ENCODE assay signal across 7 cellular contexts in the genomic region with DNA sequence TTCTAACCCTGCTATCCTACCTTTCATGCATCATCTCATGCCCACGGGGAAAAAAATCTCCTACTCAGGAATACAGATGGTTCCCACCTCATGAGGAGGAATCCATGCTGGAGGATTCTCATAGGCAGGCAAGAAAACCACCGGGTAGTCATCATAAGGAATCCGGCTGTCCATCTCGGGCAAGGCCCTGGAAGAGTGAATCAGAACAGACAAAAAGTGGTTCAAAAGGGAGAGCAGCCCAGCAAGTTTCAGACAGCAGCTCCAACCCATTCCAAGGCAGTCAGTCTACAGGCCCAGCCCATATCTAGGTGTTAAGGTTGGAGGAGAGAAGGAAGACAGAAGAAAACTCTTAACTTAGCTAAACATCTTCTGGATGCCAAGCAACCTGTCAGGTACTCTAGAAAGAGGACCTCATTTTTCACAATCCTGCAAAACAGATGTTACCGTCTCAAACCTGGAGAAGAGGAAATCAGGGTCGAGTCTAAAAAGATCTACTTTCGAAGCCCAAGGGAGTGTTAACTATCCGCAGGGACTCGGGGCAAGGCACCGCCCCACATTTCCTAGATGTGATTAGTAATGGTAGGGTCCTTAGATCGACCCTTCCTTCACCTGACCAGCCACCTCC. TPM values are rescaled to one million over a fixed set of nuclear protein-coding genes. Genes with fewer than 3 reads are reported as not detected.
DNase-seq lines count a peak whose midpoint lies in the region; FAIRE-seq and TF ChIP-seq lines count a peak whose summit lies in the region.

No MANE protein-coding gene starts in this region.

- H3K9me3 ChIP-seq in SU-DHL-6 (ENCODE audit: insufficient read depth, low read length) = no peaks in the 10 kb centered on the region
- H3K9me3 ChIP-seq in smooth muscle cell (replicated peaks; ENCODE audit: low read depth) = no peaks in the 10 kb centered on the region

- no peaks in the 10 kb centered on the region for H4K20me1 ChIP-seq in SU-DHL-6 (ENCODE audit: low read depth, low read length)
- no peaks in the 10 kb centered on the region for H4K20me1 ChIP-seq in smooth muscle cell (ENCODE audit: low read depth)

- DNase-seq in H54 (ENCODE audit: insufficient read length, low spot score) (no peak), glutamatergic neuron (no peak), smooth muscle cell (lab: John Stamatoyannopoulos, UW; ENCODE audit: unreplicated experiment) (no peak), ureter (ENCODE audit: low spot score) (no peak), islet precursor cell (no peak), GM13976 (ENCODE audit: low spot score) (no peak)

- peak overlapping the region; percentile 41 for H2AFZ ChIP-seq in SU-DHL-6 (ENCODE audit: low read depth, low read length, severe bottlenecking)
- peak overlapping the region; percentile 94 for H2AFZ ChIP-seq in smooth muscle cell (ENCODE audit: low read depth)

- peaks cover 2% of the 10 kb centered on the region for H3K4me1 Mint-ChIP-seq in glutamatergic neuron (ENCODE audit: low read depth, unreplicated experiment)

- FAIRE-seq in H54 (lab: Jason Lieb, UNC) = peak; percentile 15

- H3K9me3 Mint-ChIP-seq in glutamatergic neuron (ENCODE audit: unreplicated experiment) = no peaks in the 10 kb centered on the region

- H3K27ac Mint-ChIP-seq in glutamatergic neuron (ENCODE audit: unreplicated experiment) = peak overlapping the region; percentile 4

- H3K36me3 ChIP-seq in SU-DHL-6 (ENCODE audit: low read length) (0 out of 2 replicates have a peak, but pooled peaks cover 2% of the 10 kb centered on the region), smooth muscle cell (ENCODE audit: low read depth) (no peaks in the 10 kb centered on the region)

- H3K27ac ChIP-seq in SU-DHL-6 (ENCODE audit: low read depth, low read length) (peak overlapping the region; percentile 77), smooth muscle cell (ENCODE audit: low read depth) (no peak overlapping the region)

- H3K9ac ChIP-seq in SU-DHL-6 (ENCODE audit: low read length) (peak overlapping the region; percentile 89), smooth muscle cell (ENCODE audit: low read depth) (peak overlapping the region; percentile 62)

- H3K27me3 Mint-ChIP-seq in glutamatergic neuron (ENCODE audit: unreplicated experiment) = no peaks in the 10 kb centered on the region

- H3K9me2 ChIP-seq in SU-DHL-6 (replicated peaks; ENCODE audit: insufficient read depth, low read length) = no peaks in the 10 kb centered on the region

- WGBS in smooth muscle cell (ENCODE audit: low lambda C conversion rate) = 59% methylated on average over 11 of the region's 11 CpGs

- H3K79me2 ChIP-seq in SU-DHL-6 (ENCODE audit: insufficient read depth, low read length) = peaks cover 41% of the 10 kb centered on the region
- peaks cover 18% of the 10 kb centered on the region for H3K79me2 ChIP-seq in smooth muscle cell (ENCODE audit: low read depth)

- H3K27me3 ChIP-seq in SU-DHL-6 (ENCODE audit: low read length) (no peaks in the 10 kb centered on the region), smooth muscle cell (ENCODE audit: low read depth) (no peaks in the 10 kb centered on the region)

- peaks cover 4% of the 10 kb centered on the region for H3K4me1 ChIP-seq in smooth muscle cell (ENCODE audit: low read depth)

- peak overlapping the region; percentile 93 for H3K4me3 Mint-ChIP-seq in glutamatergic neuron (ENCODE audit: unreplicated experiment)

- no peaks in the 10 kb centered on the region for H3K36me3 Mint-ChIP-seq in glutamatergic neuron (ENCODE audit: unreplicated experiment)

- TF ChIP-seq CTCF in SU-DHL-6 (IDR thresholded peaks at IDR 0.05; ENCODE audit: insufficient read depth, low read length, poor library complexity, severe bottlenecking) (no peak), glutamatergic neuron (IDR thresholded peaks at IDR 0.05; ENCODE audit: partially characterized antibody, unreplicated experiment) (no peak), smooth muscle cell (IDR thresholded peaks at IDR 0.05; ENCODE audit: borderline replicate concordance, insufficient read depth, poor library complexity, severe bottlenecking) (no peak), GM13976 (IDR thresholded peaks at IDR 0.05; ENCODE audit: borderline replicate concordance, control extremely low read depth, extremely low read depth, insufficient read depth, missing control alignments) (no peak)

- TF ChIP-seq POLR2A in H54 (IDR thresholded peaks at IDR 0.05; ENCODE audit: low read depth, low read length) = no peak

- H3K4me2 ChIP-seq in SU-DHL-6 (ENCODE audit: low read depth, low read length, poor library complexity, severe bottlenecking) = peak overlapping the region; percentile 89
- H3K4me2 ChIP-seq in smooth muscle cell = peak overlapping the region; percentile 87

- no peaks in the 10 kb centered on the region for H3F3A ChIP-seq in SU-DHL-6 (ENCODE audit: insufficient read depth)
- H3F3A ChIP-seq in smooth muscle cell (ENCODE audit: low read depth) = no peaks in the 10 kb centered on the region

- in situ Hi-C loops in GM13976 (cut with MboI; ENCODE audit: low sequenced_read_pairs, unreplicated experiment) = no loop called here

- H3K4me3 ChIP-seq in SU-DHL-6 (ENCODE audit: insufficient read depth, low read length, poor library complexity, severe bottlenecking) = peak overlapping the region; percentile 89
- H3K4me3 ChIP-seq in smooth muscle cell = peak overlapping the region; percentile 69

RNA-seq across cellular contexts. Expression of a gene that starts 0.4 kb away (rescaled TPM):
- 47.4 TPM for total RNA-seq in glutamatergic neuron (ENCODE audit: unreplicated experiment)
- total RNA-seq in smooth muscle cell = 60.8 and 63.1 TPM in 2 replicates
- polyA plus RNA-seq in smooth muscle cell = 69.7 and 73.9 TPM in 2 replicates
- 40.4 TPM for total RNA-seq in ureter

RNA-seq across cellular contexts. Expression of a gene that starts 0.6 kb away (rescaled TPM):
- total RNA-seq in glutamatergic neuron (ENCODE audit: unreplicated experiment) (4.6 TPM), smooth muscle cell (1.8 and 6.7 TPM in 2 replicates), ureter (1.0 TPM)
- polyA plus RNA-seq in smooth muscle cell = 4.4 and 5.9 TPM in 2 replicates

RNA-seq across cellular contexts. Expression of a gene that starts 7.3 kb away (rescaled TPM):
- total RNA-seq in glutamatergic neuron (ENCODE audit: unreplicated experiment) (not detected), smooth muscle cell (not detected in 2 replicates), ureter (not detected)
- polyA plus RNA-seq in smooth muscle cell = 0.19 and 0.39 TPM in 2 replicates

RNA-seq across cellular contexts. Expression of a gene that starts 21.1 kb away (rescaled TPM):
- total RNA-seq in glutamatergic neuron (ENCODE audit: unreplicated experiment) = not detected
- not detected in 2 replicates for total RNA-seq in smooth muscle cell
- polyA plus RNA-seq in smooth muscle cell = 0.24 TPM in 1 of 2 replicates, not detected in the other
- total RNA-seq in ureter = not detected

RNA-seq across cellular contexts. Expression of a gene that starts 29.3 kb away (rescaled TPM):
- total RNA-seq in glutamatergic neuron (ENCODE audit: unreplicated experiment) (0.27 TPM), smooth muscle cell (0.09 TPM in 1 of 2 replicates, not detected in the other), ureter (1.7 TPM)
- polyA plus RNA-seq in smooth muscle cell = 0.14 TPM in 1 of 2 replicates, not detected in the other
